Comparison of ENCODE assay signal across 19 cellular contexts in genomic region chr9:106358331-106358730, GRCh38.
DNase-seq lines count a peak whose midpoint lies in the region; ATAC-seq, FAIRE-seq and TF ChIP-seq lines count a peak whose summit lies in the region.
"Had no signal": no experiment of that assay in that cellular context is flagged by ENCODE, and none has a peak within 500 bp of the region (broad histone marks: within the 10 kb centered on the region; RNA-seq: fewer than 3 reads in every experiment).

No MANE protein-coding gene starts in this region.

- H3K36me3 ChIP-seq in bronchial epithelial cell (ENCODE audit: control insufficient read depth, insufficient read depth, low read length) (no peaks in the 10 kb centered on the region), neuronal stem cell (replicated peaks in 1 of 2; ENCODE audit: control insufficient read depth in 2 of 2, insufficient read depth in 2 of 2, low read length in 2 of 2) (no peaks in the 10 kb centered on the region), upper lobe of right lung (no peaks in the 10 kb centered on the region), breast epithelium (no peaks in the 10 kb centered on the region)
- H3K36me3 ChIP-seq: BLaER1, HAP-1 had no signal

- ATAC-seq in upper lobe of right lung, result peak; percentile 33
- ATAC-seq: CD8-positive, alpha-beta T cell; GM23338 had no signal

- peak; percentile 55 for FAIRE-seq in bronchial epithelial cell (lab: Jason Lieb, UNC)
- FAIRE-seq: G401.6, GM12891, GM18507, H54 had no signal

- no peak overlapping the region for H3K9ac ChIP-seq in neuronal stem cell (ENCODE audit: low read depth, low read length, poor library complexity)
- H3K9ac ChIP-seq: BLaER1 had no signal

- H4K8ac ChIP-seq in neuronal stem cell (ENCODE audit: low read depth, low read length), result no peak overlapping the region

- peak overlapping the region; percentile 24 for H3K18ac ChIP-seq in neuronal stem cell (ENCODE audit: low read length)

- no peak for DNase-seq in bronchial epithelial cell (ENCODE audit: low read depth)
- no peak for DNase-seq in neuronal stem cell (ENCODE audit: low spot score)
- DNase-seq in upper lobe of right lung, result peak; percentile 33
- no peak for DNase-seq in breast epithelium (ENCODE audit: low spot score in 2 of 2)
- no peak for DNase-seq in SKM-1 treated with dmso at 0.1 percent for 144 hours (lab: John Stamatoyannopoulos, UW; ENCODE audit: unreplicated experiment)
- no peak for DNase-seq in HCEC 1CT
- DNase-seq: Caco-2; CD4-positive, CD25-positive, alpha-beta regulatory T cell; CD8-positive, alpha-beta T cell; DMS153; DND-41 had no signal

- no peak overlapping the region for H4K91ac ChIP-seq in neuronal stem cell (ENCODE audit: low read depth, low read length, poor library complexity)

- H3K4me2 ChIP-seq in neuronal stem cell (ENCODE audit: insufficient read depth, low read length, poor library complexity, severe bottlenecking), result no peak overlapping the region
- H3K4me2 ChIP-seq: BLaER1, GM23338 had no signal

- peak overlapping the region; percentile 3 for H2BK15ac ChIP-seq in neuronal stem cell (ENCODE audit: low read length)

- no peak for TF ChIP-seq CTCF in bronchial epithelial cell (IDR thresholded peaks at IDR 0.05; ENCODE audit: insufficient read depth, low read length, severe bottlenecking)
- TF ChIP-seq CTCF in upper lobe of right lung (IDR thresholded peaks at IDR 0.05), result no peak
- TF ChIP-seq CTCF in breast epithelium (IDR thresholded peaks at IDR 0.05), result no peak

- no peak overlapping the region for H2BK12ac ChIP-seq in neuronal stem cell (ENCODE audit: low read length)

- no peak overlapping the region for H2BK5ac ChIP-seq in neuronal stem cell (ENCODE audit: low read length)

- H3K9me3 ChIP-seq in neuronal stem cell (replicated peaks in 1 of 2; ENCODE audit: control insufficient read depth in 2 of 2, insufficient read depth in 1 of 2, low read depth in 1 of 2, low read length in 2 of 2) (peaks cover 0 to 7% of the 10 kb centered on the region in 2 donors), upper lobe of right lung (no peaks in the 10 kb centered on the region), breast epithelium (peaks cover 0 to 5% of the 10 kb centered on the region in 2 donors)
- H3K9me3 ChIP-seq: BLaER1, Caco-2, HAP-1 had no signal

- no peak overlapping the region for H3K27ac ChIP-seq in neuronal stem cell (replicated peaks; ENCODE audit: low read length)
- H3K27ac ChIP-seq in upper lobe of right lung, result no peak overlapping the region
- no peak overlapping the region for H3K27ac ChIP-seq in breast epithelium
- H3K27ac ChIP-seq: BLaER1, C4-2B had no signal

- H3K79me1 ChIP-seq in neuronal stem cell (ENCODE audit: low read depth, low read length), result no peaks in the 10 kb centered on the region

- peak overlapping the region; percentile 22 for H3K23ac ChIP-seq in neuronal stem cell (ENCODE audit: low read depth, low read length, poor library complexity)

- H3K14ac ChIP-seq in neuronal stem cell (ENCODE audit: low read length), result no peak overlapping the region

- peak overlapping the region; percentile 22 for H2AK5ac ChIP-seq in neuronal stem cell (ENCODE audit: low read depth, low read length)

- no peak overlapping the region for H3K4ac ChIP-seq in neuronal stem cell (ENCODE audit: low read length)

- H3K4me3 ChIP-seq in bronchial epithelial cell (ENCODE audit: low read depth, low read length) (no peak overlapping the region), neuronal stem cell (ENCODE audit: low read length in 2 of 2) (no peak overlapping the region), upper lobe of right lung (no peak overlapping the region), breast epithelium (no peak overlapping the region)
- H3K4me3 ChIP-seq: BLaER1, GM23338, HAP-1 had no signal

- no peaks in the 10 kb centered on the region for H3K27me3 ChIP-seq in bronchial epithelial cell (ENCODE audit: control insufficient read depth, insufficient read depth, low read length)
- no peaks in the 10 kb centered on the region for H3K27me3 ChIP-seq in neuronal stem cell (ENCODE audit: control insufficient read depth in 3 of 3, insufficient read depth in 3 of 3, low read depth in 1 of 3, low read length in 3 of 3)
- no peaks in the 10 kb centered on the region for H3K27me3 ChIP-seq in upper lobe of right lung
- H3K27me3 ChIP-seq in breast epithelium, result no peaks in the 10 kb centered on the region
- H3K27me3 ChIP-seq: BLaER1 had no signal

- H3K4me1 ChIP-seq in neuronal stem cell (ENCODE audit: control insufficient read depth in 2 of 2, insufficient read depth in 1 of 2, low read depth in 1 of 2, low read length in 2 of 2) (no peaks in the 10 kb centered on the region), upper lobe of right lung (no peaks in the 10 kb centered on the region), breast epithelium (no peaks in the 10 kb centered on the region)
- H3K4me1 ChIP-seq: BLaER1, Caco-2, HAP-1 had no signal

- no CpG with 5 or more reads among the region's 1 CpG for WGBS in neuronal stem cell (ENCODE audit: extremely low coverage in 2 of 2, insufficient read length in 2 of 2, insufficient replicate concordance in 1 of 2), 2 donors

- no peak for TF ChIP-seq POLR2A in breast epithelium (IDR thresholded peaks at IDR 0.05)

- H2BK120ac ChIP-seq in neuronal stem cell (ENCODE audit: low read depth, low read length), result peak overlapping the region; percentile 34

- intact Hi-C loops in upper lobe of right lung (cut with DNase I), result no loop called here
- intact Hi-C loops in breast epithelium (cut with DNase I; ENCODE audit: low total_unique reads), result no loop called here

- peak overlapping the region; percentile 9 for H2AFZ ChIP-seq in neuronal stem cell (ENCODE audit: low read length)
- H2AFZ ChIP-seq: GM23338 had no signal
